10 cellular contexts compared by ENCODE assay signal in genomic region chr15:48433226-48433886, GRCh38.
DNase-seq lines count a peak whose midpoint lies in the region; ATAC-seq and TF ChIP-seq lines count a peak whose summit lies in the region.
"Had no signal": no experiment of that assay in that cellular context is flagged by ENCODE, and none has a peak within 500 bp of the region (broad histone marks: within the 10 kb centered on the region; RNA-seq: fewer than 3 reads in every experiment).

No MANE protein-coding gene starts in this region.

- H3K4me1 ChIP-seq in smooth muscle cell (ENCODE audit: low read depth): no peaks in the 10 kb centered on the region

- 84% methylated on average over 3 of the region's 3 CpGs for WGBS in smooth muscle cell (ENCODE audit: low lambda C conversion rate)

- no peaks in the 10 kb centered on the region for H3K27me3 ChIP-seq in smooth muscle cell (ENCODE audit: low read depth)

- H3K79me2 ChIP-seq in smooth muscle cell (ENCODE audit: low read depth): no peaks in the 10 kb centered on the region

- intact Hi-C loops in posterior vena cava (cut with DNase I): no loop called here

- H4K20me1 ChIP-seq in smooth muscle cell (ENCODE audit: low read depth): no peaks in the 10 kb centered on the region

- ATAC-seq in GM18502 (IDR thresholded peaks at IDR 0.05; ENCODE audit: poor library complexity, unreplicated experiment): peak; percentile 92
- peak; percentile 90 for ATAC-seq in GM21619 (IDR thresholded peaks at IDR 0.05; ENCODE audit: unreplicated experiment)
- ATAC-seq in HG03460 (IDR thresholded peaks at IDR 0.05; ENCODE audit: unreplicated experiment): peak; percentile 67
- ATAC-seq: T-helper 17 cell had no signal

- H3K9me3 ChIP-seq in smooth muscle cell (replicated peaks; ENCODE audit: low read depth): no peaks in the 10 kb centered on the region

- no peak overlapping the region for H3K9ac ChIP-seq in smooth muscle cell (ENCODE audit: low read depth)

- H3K4me2 ChIP-seq in smooth muscle cell: no peak overlapping the region

- DNase-seq in fibroblast of peridontal ligament (ENCODE audit: extremely low read depth) (peak; percentile 88), posterior vena cava (ENCODE audit: low spot score) (no peak), smooth muscle cell (lab: John Stamatoyannopoulos, UW; ENCODE audit: unreplicated experiment) (no peak), SK-N-DZ (ENCODE audit: low spot score) (no peak), SHP77 (lab: John Stamatoyannopoulos, UW) (no peak)
- DNase-seq: dermis blood vessel endothelial cell, T-helper 17 cell had no signal

- H3K4me3 ChIP-seq in smooth muscle cell: no peak overlapping the region

- H3K36me3 ChIP-seq in smooth muscle cell (ENCODE audit: low read depth): peaks cover 49% of the 10 kb centered on the region

- no peak overlapping the region for H3K27ac ChIP-seq in smooth muscle cell (ENCODE audit: low read depth)

- no peak for TF ChIP-seq CTCF in smooth muscle cell (IDR thresholded peaks at IDR 0.05; ENCODE audit: borderline replicate concordance, insufficient read depth, poor library complexity, severe bottlenecking)

- H2AFZ ChIP-seq in smooth muscle cell (ENCODE audit: low read depth): no peak overlapping the region

- no peaks in the 10 kb centered on the region for H3F3A ChIP-seq in smooth muscle cell (ENCODE audit: low read depth)
